ENCODE assay signal across 1 cellular context in genomic region chr9:34579819-34580185, GRCh38.
A peak's percentile ranks its signal among the peaks of the same experiment; 100 is the strongest.
TF ChIP-seq lines count a peak whose summit lies in the region.

No MANE protein-coding gene starts in this region.

TF ChIP-seq in HEK293, 187 proteins besides CTCF, POLR2A, EP300 and RAD21:
- TF ChIP-seq ZNF341 (tag by site-specific recombination; IDR thresholded peaks at IDR 0.05; ENCODE audit: low read depth) = peak; percentile 37; the same call in 1 of the 2 replicates
- TF ChIP-seq ZFP3 (tag by site-specific recombination; IDR thresholded peaks at IDR 0.05; ENCODE audit: low read depth) = no peak
TF ChIP-seq in HEK293: peak in this region for 1.
